ENCODE assay signal across 20 cellular contexts in the genomic region with DNA sequence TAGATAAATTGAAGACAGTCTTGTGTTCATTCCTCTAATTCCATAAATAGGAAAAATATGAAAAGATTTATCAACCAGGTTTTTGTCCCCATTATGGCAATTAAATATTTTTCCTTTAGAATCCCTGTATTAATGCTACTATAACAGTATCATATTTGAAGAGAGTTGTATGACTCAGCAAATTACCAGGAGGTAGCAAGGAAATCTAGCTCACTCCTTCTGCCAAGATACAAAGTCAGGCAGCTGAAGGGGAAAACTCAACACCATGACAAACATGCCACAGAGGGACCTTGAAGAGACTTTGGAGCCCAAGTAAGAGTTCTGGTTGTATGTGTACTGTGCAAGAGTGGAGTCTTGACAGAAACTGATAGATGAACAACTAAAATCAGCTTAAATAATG.
DNase-seq lines count a peak whose midpoint lies in the region; ATAC-seq, FAIRE-seq and TF ChIP-seq lines count a peak whose summit lies in the region.
"Had no signal": no experiment of that assay in that cellular context is flagged by ENCODE, and none has a peak within 500 bp of the region (broad histone marks: within the 10 kb centered on the region; RNA-seq: fewer than 3 reads in every experiment).

No MANE protein-coding gene starts in this region.

- H3F3A ChIP-seq in PC-9 (ENCODE audit: insufficient read depth, low read depth): no peaks in the 10 kb centered on the region

- H3K27me3 ChIP-seq in PC-9 (ENCODE audit: insufficient read depth, low read depth) (no peaks in the 10 kb centered on the region), bronchial epithelial cell (ENCODE audit: control insufficient read depth, insufficient read depth, low read length) (no peaks in the 10 kb centered on the region)

- H3K4me1 ChIP-seq in PC-9 (replicated peaks; ENCODE audit: insufficient read depth): no peaks in the 10 kb centered on the region; the same call in 1 of the 2 replicates

- DNase-seq in EH (ENCODE audit: low read depth): peak; percentile 1
- no peak for DNase-seq in PC-9
- peak; percentile 8 for DNase-seq in bronchial epithelial cell (ENCODE audit: low read depth)
- DNase-seq in fibroblast of pulmonary artery (ENCODE audit: low read depth): peak; percentile 60
- DNase-seq in type B pancreatic cell (ENCODE audit: extremely low spot score, unreplicated experiment): no peak
- no peak for DNase-seq in NCI-H82 treated with DMSO at 0.1 percent for 48 hours (lab: John Stamatoyannopoulos, UW; ENCODE audit: unreplicated experiment)
- DNase-seq in OCI-M1 (lab: John Stamatoyannopoulos, UW): no peak
- DNase-seq: Calu3; CD4-positive, alpha-beta T cell; DMS79 treated with DMSO at 0.1 percent for 48 hours; GF-D8; MV-4-11; NCI-H1436 treated with DMSO at 0.1 percent for 48 hours; NCI-H2081; NCI-H2227 treated with DMSO at 0.1 percent for 48 hours; NCI-H69 had no signal

- FAIRE-seq in bronchial epithelial cell (lab: Jason Lieb, UNC): no peak

- H3K27me3 Mint-ChIP-seq in type B pancreatic cell: no peaks in the 10 kb centered on the region
- H3K27me3 Mint-ChIP-seq: B cell; CD4-positive, alpha-beta T cell had no signal

- no peak overlapping the region for H3K27ac ChIP-seq in PC-9

- no peak overlapping the region for H3K4me3 Mint-ChIP-seq in type B pancreatic cell
- H3K4me3 Mint-ChIP-seq: B cell; CD4-positive, alpha-beta T cell had no signal

- BruUV-seq in PC-9 (replicated peaks; lab: Mats Ljungman, UMichigan): no TSS peak

- no peaks in the 10 kb centered on the region for H3K36me3 Mint-ChIP-seq in type B pancreatic cell

- H4K20me1 ChIP-seq in PC-9 (ENCODE audit: insufficient read depth): no peaks in the 10 kb centered on the region

- no peaks in the 10 kb centered on the region for H3K9me3 ChIP-seq in PC-9 (ENCODE audit: insufficient read depth, low read depth)

- CTCF ChIA-PET in PC-9 (lab: Charles Lee): no interaction called here

- H3K36me3 ChIP-seq in PC-9 (ENCODE audit: low read depth) (no peaks in the 10 kb centered on the region), bronchial epithelial cell (ENCODE audit: control insufficient read depth, insufficient read depth, low read length) (no peaks in the 10 kb centered on the region)

- ATAC-seq in HG03342 (IDR thresholded peaks at IDR 0.05; ENCODE audit: unreplicated experiment): no peak
- ATAC-seq: Panc1, Right ventricle myocardium inferior had no signal

- intact Hi-C loops in PC-9 (cut with micrococcal nuclease; ENCODE audit: unreplicated experiment): no loop called here

- no peak overlapping the region for H3K4me2 ChIP-seq in PC-9

- peaks cover 10% of the 10 kb centered on the region for H3K9me3 Mint-ChIP-seq in type B pancreatic cell

- H3K4me3 ChIP-seq in PC-9: no peak overlapping the region
- no peak overlapping the region for H3K4me3 ChIP-seq in bronchial epithelial cell (ENCODE audit: low read depth, low read length)
- H3K4me3 ChIP-seq in fibroblast of pulmonary artery (replicated peaks; ENCODE audit: low read depth, low read length): no peak overlapping the region

- POLR2A ChIA-PET in PC-9 (lab: Charles Lee; ENCODE audit: unreplicated experiment): no interaction called here

- no peaks in the 10 kb centered on the region for H3K9me2 ChIP-seq in PC-9 (ENCODE audit: insufficient read depth)

- no peak for TF ChIP-seq CTCF in PC-9 (conservative IDR thresholded peaks at IDR 0.05)
- TF ChIP-seq CTCF in bronchial epithelial cell (IDR thresholded peaks at IDR 0.05; ENCODE audit: insufficient read depth, low read length, severe bottlenecking): no peak
- TF ChIP-seq CTCF in fibroblast of pulmonary artery (IDR thresholded peaks at IDR 0.05; ENCODE audit: low read length, missing control alignments): no peak
- TF ChIP-seq CTCF in type B pancreatic cell (conservative IDR thresholded peaks at IDR 0.05): no peak

- H3K27ac Mint-ChIP-seq in type B pancreatic cell: no peak overlapping the region
- H3K27ac Mint-ChIP-seq: B cell; CD4-positive, alpha-beta T cell had no signal

- no peaks in the 10 kb centered on the region for H3K4me1 Mint-ChIP-seq in type B pancreatic cell (ENCODE audit: unreplicated experiment)
- H3K4me1 Mint-ChIP-seq: B cell had no signal

- H2AFZ ChIP-seq in PC-9: peak overlapping the region; percentile 12; the same call in 1 of the 2 replicates

- no peaks in the 10 kb centered on the region for H3K79me2 ChIP-seq in PC-9 (ENCODE audit: low read depth)

Comparison
In these comparisons a context has a peak if more than half of its experiments do, and no peak if none do; other contexts are left out.
1. DNase-seq: peak in EH (single experiment), bronchial epithelial cell (single experiment) and fibroblast of pulmonary artery (single experiment); none in PC-9 (0 of 2), type B pancreatic cell (single experiment), NCI-H82 treated with DMSO at 0.1 percent for 48 hours (single experiment) and OCI-M1 (single experiment).